15 cellular contexts compared by ENCODE assay signal in genomic region chr14:28515571-28515970, GRCh38.
DNase-seq lines count a peak whose midpoint lies in the region; ATAC-seq and TF ChIP-seq lines count a peak whose summit lies in the region.
"Had no signal": no experiment of that assay in that cellular context is flagged by ENCODE, and none has a peak within 500 bp of the region (broad histone marks: within the 10 kb centered on the region; RNA-seq: fewer than 3 reads in every experiment).

No MANE protein-coding gene starts in this region.

- H3K4me1 Mint-ChIP-seq in MCF 10A (ENCODE audit: insufficient read depth, unreplicated experiment) = peaks cover 14% of the 10 kb centered on the region
- H3K4me1 Mint-ChIP-seq in brain = peaks cover 4% of the 10 kb centered on the region
- H3K4me1 Mint-ChIP-seq: activated CD8-positive, alpha-beta memory T cell treated with anti-CD3 and anti-CD28 coated beads, Interleukin-2, amount 10 ng/mL, durations not matched to agents 7 days and 5 days; central memory CD8-positive, alpha-beta T cell had no signal

- H3K9me3 ChIP-seq in breast epithelium (no peaks in the 10 kb centered on the region), transverse colon (no peaks in the 10 kb centered on the region)

- TF ChIP-seq POLR2A in breast epithelium (IDR thresholded peaks at IDR 0.05) = no peak
- TF ChIP-seq POLR2A in transverse colon (IDR thresholded peaks at IDR 0.05) = no peak

- H3K36me3 Mint-ChIP-seq in MCF 10A (ENCODE audit: insufficient read depth, unreplicated experiment) = no peaks in the 10 kb centered on the region
- no peaks in the 10 kb centered on the region for H3K36me3 Mint-ChIP-seq in brain
- H3K36me3 Mint-ChIP-seq: activated CD8-positive, alpha-beta memory T cell treated with anti-CD3 and anti-CD28 coated beads, Interleukin-2, amount 10 ng/mL, durations not matched to agents 7 days and 5 days had no signal

- H3K27ac Mint-ChIP-seq in MCF 10A (ENCODE audit: low read depth, unreplicated experiment) (peak overlapping the region; percentile 87), brain (peak overlapping the region in 4 of 5 experiments; percentile 20 to 95 (median 88))
- H3K27ac Mint-ChIP-seq: activated CD8-positive, alpha-beta memory T cell treated with anti-CD3 and anti-CD28 coated beads, Interleukin-2, amount 10 ng/mL, durations not matched to agents 7 days and 5 days had no signal

- no peak overlapping the region for H3K4me3 ChIP-seq in breast epithelium
- H3K4me3 ChIP-seq in fibroblast of the aortic adventitia (ENCODE audit: low read depth, low read length) = no peak overlapping the region
- H3K4me3 ChIP-seq in transverse colon = no peak overlapping the region

- H3K36me3 ChIP-seq in breast epithelium (no peaks in the 10 kb centered on the region), transverse colon (no peaks in the 10 kb centered on the region)

- BruUV-seq in MCF 10A (replicated peaks; lab: Mats Ljungman, UMichigan) = no TSS peak

- 46 to 70% methylated on average over 2 to 3 of the region's 3 CpGs for WGBS in transverse colon (ENCODE audit: low coverage in 1 of 2), 2 donors

- CTCF ChIA-PET in MCF 10A (lab: Yijun Ruan, JAX) = interaction anchor here (0.6 kb wide), 1 partner anchor 97 kb away, joined by 3 read pairs; no protein-coding TSS in a partner anchor

- no peak for TF ChIP-seq EP300 in transverse colon (IDR thresholded peaks at IDR 0.05; ENCODE audit: low read depth)

- in situ Hi-C loops in transverse colon (cut with MboI; ENCODE audit: low pct_ligation_motif_present in 1 of 4, low pct_unique_long_range_greater_than_20kb in 1 of 4, low sequenced_read_pairs in 3 of 4) = no loop called here

- H3K27me3 Mint-ChIP-seq in MCF 10A (ENCODE audit: insufficient read depth, unreplicated experiment) (no peaks in the 10 kb centered on the region), brain (no peaks in the 10 kb centered on the region)
- H3K27me3 Mint-ChIP-seq: activated CD8-positive, alpha-beta memory T cell treated with anti-CD3 and anti-CD28 coated beads, Interleukin-2, amount 10 ng/mL, durations not matched to agents 7 days and 5 days; central memory CD8-positive, alpha-beta T cell had no signal

- H3K27ac ChIP-seq in breast epithelium (no peak overlapping the region), transverse colon (no peak overlapping the region)
- H3K27ac ChIP-seq: parathyroid adenoma had no signal

- H3K27me3 ChIP-seq in breast epithelium (no peaks in the 10 kb centered on the region), transverse colon (no peaks in the 10 kb centered on the region)

- peak overlapping the region; percentile 21 for H3K4me3 Mint-ChIP-seq in MCF 10A (ENCODE audit: unreplicated experiment)
- H3K4me3 Mint-ChIP-seq in brain = peak overlapping the region in 1 of 5 experiments; percentile 47
- H3K4me3 Mint-ChIP-seq: activated CD8-positive, alpha-beta memory T cell treated with anti-CD3 and anti-CD28 coated beads, Interleukin-2, amount 10 ng/mL, durations not matched to agents 7 days and 5 days; central memory CD8-positive, alpha-beta T cell had no signal

- POLR2A ChIA-PET in MCF 10A (lab: Yijun Ruan, JAX) = interaction anchor here (0.6 to 0.9 kb wide), 4 partner anchors 8 to 103 kb away, joined by 3 to 4 read pairs (median 3); no protein-coding TSS in a partner anchor

- peak; percentile 87 for DNase-seq in MCF 10A (ENCODE audit: unreplicated experiment)
- DNase-seq in breast epithelium (ENCODE audit: low spot score in 2 of 2) = no peak
- peak; percentile 67 for DNase-seq in fibroblast of the aortic adventitia (ENCODE audit: low read depth)
- no peak for DNase-seq in Kasumi-1 (lab: John Stamatoyannopoulos, UW)
- no peak for DNase-seq in transverse colon
- DNase-seq in NCI-H524 (lab: John Stamatoyannopoulos, UW) = no peak
- DNase-seq: 8988T; activated CD8-positive, alpha-beta memory T cell treated with anti-CD3 and anti-CD28 coated beads, Interleukin-2, amount 10 ng/mL, durations not matched to agents 7 days and 5 days; EL; NCI-H146; NCI-H446 had no signal

- H3K4me1 ChIP-seq in breast epithelium = no peaks in the 10 kb centered on the region
- no peaks in the 10 kb centered on the region for H3K4me1 ChIP-seq in transverse colon
- H3K4me1 ChIP-seq: parathyroid adenoma had no signal

- TF ChIP-seq CTCF in MCF 10A (IDR thresholded peaks at IDR 0.05; ENCODE audit: unreplicated experiment) (no peak), breast epithelium (IDR thresholded peaks at IDR 0.05) (no peak), brain (conservative IDR thresholded peaks at IDR 0.05) (no peak), fibroblast of the aortic adventitia (IDR thresholded peaks at IDR 0.05; ENCODE audit: insufficient read depth, low read length) (no peak), transverse colon (IDR thresholded peaks at IDR 0.05) (no peak)

- intact Hi-C loops in MCF 10A (cut with micrococcal nuclease) = no loop called here
- intact Hi-C loops in breast epithelium (cut with DNase I; ENCODE audit: low total_unique reads) = no loop called here
- intact Hi-C loops in transverse colon (cut with DNase I; ENCODE audit: low total_unique reads) = no loop called here

- H3K9me3 Mint-ChIP-seq in MCF 10A (ENCODE audit: unreplicated experiment) (peaks cover 8% of the 10 kb centered on the region), brain (peaks cover 0 to 7% (median 5%) of the 10 kb centered on the region in 5 experiments)

- no peak for ATAC-seq in GM21360 (IDR thresholded peaks at IDR 0.05; ENCODE audit: unreplicated experiment)
- ATAC-seq: activated CD8-positive, alpha-beta memory T cell treated with anti-CD3 and anti-CD28 coated beads, Interleukin-2, amount 10 ng/mL, durations not matched to agents 7 days and 5 days had no signal

Comparison
In these comparisons a context has a peak if more than half of its experiments do, and no peak if none do; other contexts are left out.
1. DNase-seq: peak in MCF 10A (single experiment) and fibroblast of the aortic adventitia (single experiment); none in breast epithelium (0 of 2), Kasumi-1 (0 of 2), transverse colon (single experiment) and NCI-H524 (0 of 2).